16 cellular contexts compared by ENCODE assay signal in genomic region chr13:40626566-40626965, GRCh38. TPM values are rescaled to one million over a fixed set of nuclear protein-coding genes. Genes with fewer than 3 reads are reported as not detected.
DNase-seq lines count a peak whose midpoint lies in the region; ATAC-seq and TF ChIP-seq lines count a peak whose summit lies in the region.
"Had no signal": no experiment of that assay in that cellular context is flagged by ENCODE, and none has a peak within 500 bp of the region (broad histone marks: within the 10 kb centered on the region; RNA-seq: fewer than 3 reads in every experiment).

No MANE protein-coding gene starts in this region.

- H3K9me2 ChIP-seq in DOHH2 (replicated peaks; ENCODE audit: control insufficient read depth, low read length), result no peaks in the 10 kb centered on the region

- H3K4me3 ChIP-seq in DOHH2 (ENCODE audit: low read length), result no peak overlapping the region
- H3K4me3 ChIP-seq in left lung, result no peak overlapping the region
- H3K4me3 ChIP-seq: gastroesophageal sphincter had no signal

- H3F3A ChIP-seq in DOHH2 (ENCODE audit: control insufficient read depth, insufficient read depth), result peaks cover 8% of the 10 kb centered on the region; the same call in 1 of the 2 replicates

- H3K4me2 ChIP-seq in DOHH2 (ENCODE audit: low read length), result peak overlapping the region; percentile 12

- H3K27ac ChIP-seq in DOHH2 (ENCODE audit: low read depth, low read length) (no peak overlapping the region), left lung (no peak overlapping the region)
- H3K27ac ChIP-seq: gastroesophageal sphincter, WERI-Rb-1 had no signal

- DNase-seq in Ammon's horn (ENCODE audit: low spot score) (peak; percentile 65), RPMI8226 (peak; percentile 22), left lung (no peak), NCI-H526 (lab: John Stamatoyannopoulos, UW) (no peak), SKM-1 (lab: John Stamatoyannopoulos, UW; ENCODE audit: unreplicated experiment) (no peak), NCI-H2107 (lab: John Stamatoyannopoulos, UW) (no peak), GM03348 (ENCODE audit: low spot score) (no peak)
- DNase-seq: activated CD8-positive, alpha-beta memory T cell treated with anti-CD3 and anti-CD28 coated beads, Interleukin-2, amount 50 U/mL, for 4 hours; DMS53; HFFc6; mammary epithelial cell; stimulated activated CD4-positive, alpha-beta T cell treated with anti-CD3 and anti-CD28 coated beads, Interleukin-4, amount 100 ng/mL, for 4 hours; WERI-Rb-1 had no signal

- peaks cover 75% of the 10 kb centered on the region for H3K36me3 ChIP-seq in DOHH2 (ENCODE audit: control insufficient read depth, low read length)
- no peaks in the 10 kb centered on the region for H3K36me3 ChIP-seq in left lung
- H3K36me3 ChIP-seq: gastroesophageal sphincter, WERI-Rb-1 had no signal

- H3K79me2 ChIP-seq in DOHH2 (ENCODE audit: control insufficient read depth, low read length), result peaks cover 100% of the 10 kb centered on the region

- H3K9me3 ChIP-seq in DOHH2 (ENCODE audit: control insufficient read depth, insufficient read depth, low read length) (no peaks in the 10 kb centered on the region), left lung (no peaks in the 10 kb centered on the region)
- H3K9me3 ChIP-seq: gastroesophageal sphincter had no signal

- H3K4me1 ChIP-seq in DOHH2 (ENCODE audit: control insufficient read depth, low read length) (peaks cover 92% of the 10 kb centered on the region), left lung (peaks cover 4 to 32% of the 10 kb centered on the region in 2 donors)

- H4K20me1 ChIP-seq in DOHH2 (ENCODE audit: control insufficient read depth, insufficient read depth, low read depth, low read length), result peaks cover 59% of the 10 kb centered on the region

- peak; percentile 37 for ATAC-seq in left lung
- ATAC-seq: gastroesophageal sphincter, SK-N-SH treated with all-trans-retinoic acid at 6 μM for 48 hours had no signal

- TF ChIP-seq CTCF in DOHH2 (IDR thresholded peaks at IDR 0.05; ENCODE audit: low read depth, low read length, poor library complexity, severe bottlenecking), result no peak
- TF ChIP-seq CTCF in left lung (IDR thresholded peaks at IDR 0.05), result no peak

- intact Hi-C loops in left lung (cut with DNase I), result no loop called here

- H3K27me3 ChIP-seq in DOHH2 (ENCODE audit: control insufficient read depth, low read length) (no peaks in the 10 kb centered on the region), left lung (no peaks in the 10 kb centered on the region)
- H3K27me3 ChIP-seq: gastroesophageal sphincter had no signal

RNA-seq across cellular contexts. Expression of gene FOXO1, which starts 39.9 kb away (rescaled TPM):
- 10 to 100 TPM; 19.3 to 24.0 TPM for total RNA-seq in left lung

Comparison
In these comparisons a context has a peak if more than half of its experiments do, and no peak if none do; other contexts are left out.
1. DNase-seq: peak in Ammon's horn (single experiment) and RPMI8226 (single experiment); none in left lung (0 of 2), NCI-H526 (0 of 2), SKM-1 (single experiment), NCI-H2107 (single experiment) and GM03348 (single experiment).